ENCODE assay signal across 14 cellular contexts in the genomic region with DNA sequence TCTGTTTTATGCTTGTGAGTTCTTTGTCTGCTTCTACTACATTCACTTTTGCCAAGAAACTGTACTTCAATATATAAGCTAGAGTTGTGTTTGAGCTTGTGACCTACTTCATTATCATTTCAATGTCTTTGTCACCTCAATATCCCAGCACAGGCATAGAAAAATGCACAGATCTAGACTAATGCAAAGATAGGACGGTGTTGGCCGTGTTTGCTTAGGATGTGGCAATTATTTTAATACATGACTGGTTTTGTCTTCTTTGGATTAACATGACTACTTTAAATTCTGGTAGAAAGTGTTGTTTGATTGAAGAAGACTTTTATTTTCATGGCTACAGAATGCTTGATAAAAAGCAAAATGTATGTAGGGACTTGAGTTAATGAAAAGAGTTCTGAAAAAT.
DNase-seq lines count a peak whose midpoint lies in the region; TF ChIP-seq lines count a peak whose summit lies in the region.
"Had no signal": no experiment of that assay in that cellular context is flagged by ENCODE, and none has a peak within 500 bp of the region (broad histone marks: within the 10 kb centered on the region; RNA-seq: fewer than 3 reads in every experiment).

No MANE protein-coding gene starts in this region.

- intact Hi-C loops in spleen (cut with DNase I; ENCODE audit: low total_unique reads): no loop called here

- H2AK5ac ChIP-seq in neuronal stem cell (ENCODE audit: low read depth, low read length): no peak overlapping the region

- H2BK12ac ChIP-seq in neuronal stem cell (ENCODE audit: low read length): no peak overlapping the region

- TF ChIP-seq POLR2A in spleen (IDR thresholded peaks at IDR 0.05): no peak

- H3K36me3 ChIP-seq in KMS-11 (ENCODE audit: insufficient read depth) (no peaks in the 10 kb centered on the region), SK-N-MC (ENCODE audit: insufficient read depth, low read length) (no peaks in the 10 kb centered on the region), neuronal stem cell (replicated peaks in 1 of 2; ENCODE audit: control insufficient read depth in 2 of 2, insufficient read depth in 2 of 2, low read length in 2 of 2) (no peaks in the 10 kb centered on the region), spleen (no peaks in the 10 kb centered on the region)

- H3K9me3 ChIP-seq in SK-N-MC (ENCODE audit: low read depth, low read length): no peaks in the 10 kb centered on the region
- H3K9me3 ChIP-seq in neuronal stem cell (replicated peaks in 1 of 2; ENCODE audit: control insufficient read depth in 2 of 2, insufficient read depth in 1 of 2, low read depth in 1 of 2, low read length in 2 of 2): no peaks in the 10 kb centered on the region
- no peaks in the 10 kb centered on the region for H3K9me3 ChIP-seq in spleen
- H3K9me3 ChIP-seq: Caco-2 had no signal

- no CpG with 5 or more reads among the region's 2 CpGs for WGBS in neuronal stem cell (ENCODE audit: extremely low coverage in 2 of 2, insufficient read length in 2 of 2, insufficient replicate concordance in 1 of 2), 2 donors
- 86 to 95% (median 93%) methylated on average over 2 of the region's 2 CpGs for WGBS in spleen, 5 donors

- H3K4ac ChIP-seq in neuronal stem cell (ENCODE audit: low read length): no peak overlapping the region

- no peak overlapping the region for H4K91ac ChIP-seq in neuronal stem cell (ENCODE audit: low read depth, low read length, poor library complexity)

- H2BK120ac ChIP-seq in neuronal stem cell (ENCODE audit: low read depth, low read length): no peak overlapping the region

- no peak overlapping the region for H3K18ac ChIP-seq in neuronal stem cell (ENCODE audit: low read length)

- H3K4me1 ChIP-seq in KMS-11 (ENCODE audit: low read depth, poor library complexity, severe bottlenecking) (peaks cover 25% of the 10 kb centered on the region), neuronal stem cell (ENCODE audit: control insufficient read depth in 2 of 2, insufficient read depth in 1 of 2, low read depth in 1 of 2, low read length in 2 of 2) (peaks cover 0 to 8% of the 10 kb centered on the region in 2 donors), spleen (no peaks in the 10 kb centered on the region)
- H3K4me1 ChIP-seq: Caco-2 had no signal

- peak overlapping the region; percentile 31; the same call in 1 of the 2 replicates for H3K4me2 ChIP-seq in KMS-11
- no peak overlapping the region for H3K4me2 ChIP-seq in neuronal stem cell (ENCODE audit: insufficient read depth, low read length, poor library complexity, severe bottlenecking)

- DNase-seq in SK-N-MC (ENCODE audit: low read depth, low spot score) (no peak), neuronal stem cell (ENCODE audit: low spot score) (no peak), spleen (no peak), AG20443 (ENCODE audit: low spot score) (no peak), cerebellum (ENCODE audit: low spot score) (no peak), caudate nucleus (lab: John Stamatoyannopoulos, UW) (no peak)
- DNase-seq: ACHN; AML-193; Caco-2; CD4-positive, alpha-beta T cell; GOT3; H7 had no signal

- H2AFZ ChIP-seq in KMS-11 (ENCODE audit: low read depth): no peak overlapping the region
- peak overlapping the region; percentile 31 for H2AFZ ChIP-seq in neuronal stem cell (ENCODE audit: low read length)

- H4K8ac ChIP-seq in neuronal stem cell (ENCODE audit: low read depth, low read length): no peak overlapping the region

- no peaks in the 10 kb centered on the region for H3K79me1 ChIP-seq in neuronal stem cell (ENCODE audit: low read depth, low read length)

- H3K23ac ChIP-seq in neuronal stem cell (ENCODE audit: low read depth, low read length, poor library complexity): no peak overlapping the region

- TF ChIP-seq CTCF in KMS-11 (conservative IDR thresholded peaks at IDR 0.05; ENCODE audit: low read depth, low read length) (no peak), spleen (IDR thresholded peaks at IDR 0.05 in 8 of 11, conservative IDR thresholded peaks at IDR 0.05 in 3 of 11) (no peak)

- H3K79me2 ChIP-seq in KMS-11 (ENCODE audit: insufficient read depth, low read depth): no peaks in the 10 kb centered on the region

- H2BK5ac ChIP-seq in neuronal stem cell (ENCODE audit: low read length): no peak overlapping the region

- H3K9ac ChIP-seq in KMS-11 (no peak overlapping the region), SK-N-MC (ENCODE audit: insufficient read length) (no peak overlapping the region), neuronal stem cell (ENCODE audit: low read depth, low read length, poor library complexity) (no peak overlapping the region)

- H4K20me1 ChIP-seq in KMS-11 (ENCODE audit: insufficient read depth): no peaks in the 10 kb centered on the region

- no peak overlapping the region for H3K14ac ChIP-seq in neuronal stem cell (ENCODE audit: low read length)

- no peak overlapping the region for H3K4me3 ChIP-seq in KMS-11 (IDR thresholded peaks at IDR 0.05; ENCODE audit: insufficient read depth, low read depth, low read length)
- H3K4me3 ChIP-seq in SK-N-MC: no peak overlapping the region
- H3K4me3 ChIP-seq in neuronal stem cell (ENCODE audit: low read length in 2 of 2): no peak overlapping the region
- H3K4me3 ChIP-seq in spleen: no peak overlapping the region

- H3K27me3 ChIP-seq in KMS-11 (ENCODE audit: insufficient read depth, low read depth) (no peaks in the 10 kb centered on the region), neuronal stem cell (ENCODE audit: control insufficient read depth in 3 of 3, insufficient read depth in 3 of 3, low read depth in 1 of 3, low read length in 3 of 3) (no peaks in the 10 kb centered on the region), spleen (replicated peaks in 1 of 7) (no peaks in the 10 kb centered on the region)

- H2BK15ac ChIP-seq in neuronal stem cell (ENCODE audit: low read length): no peak overlapping the region

- H3K27ac ChIP-seq in KMS-11 (peak overlapping the region; percentile 12; the same call in 1 of the 2 replicates), SK-N-MC (peak overlapping the region; percentile 49; the same call in 1 of the 2 replicates), neuronal stem cell (replicated peaks; ENCODE audit: low read length) (no peak overlapping the region), spleen (no peak overlapping the region), caudate nucleus (ENCODE audit: low read depth, low read length) (no peak overlapping the region)
- H3K27ac ChIP-seq: C4-2B had no signal

Comparison
In these comparisons a context has a peak if more than half of its experiments do, and no peak if none do; other contexts are left out.
1. H3K27ac ChIP-seq: peak in KMS-11 (single experiment) and SK-N-MC (single experiment); none in neuronal stem cell (single experiment), spleen (0 of 8) and caudate nucleus (single experiment).